8 cellular contexts compared by ENCODE assay signal in genomic region chrX:47482065-47482511, GRCh38. TPM values are rescaled to one million over a fixed set of nuclear protein-coding genes. Genes with fewer than 3 reads are reported as not detected.
DNase-seq lines count a peak whose midpoint lies in the region; ATAC-seq and TF ChIP-seq lines count a peak whose summit lies in the region.

No MANE protein-coding gene starts in this region.

- peak overlapping the region; percentile 55 for H3K9ac ChIP-seq in endocrine pancreas (ENCODE audit: control insufficient read depth, insufficient read depth, low read length)

- DNase-seq in activated naive CD4-positive, alpha-beta T cell treated with Interleukin-2 at 50 U/mL for 16 hours = peak; percentile 8
- DNase-seq in activated naive CD4-positive, alpha-beta T cell (lab: John Stamatoyannopoulos, UW) = no peak
- no peak for DNase-seq in MG63
- no peak for DNase-seq in psoas muscle
- no peak for DNase-seq in SK-N-DZ (ENCODE audit: low spot score)
- no peak for DNase-seq in HCEC 1CT

- ATAC-seq in psoas muscle = peak in 2 of 4 donors; percentile 1 to 3
- ATAC-seq in GM21717 (IDR thresholded peaks at IDR 0.05; ENCODE audit: unreplicated experiment) = no peak

- H3K36me3 ChIP-seq in MG63 = no peaks in the 10 kb centered on the region
- H3K36me3 ChIP-seq in endocrine pancreas (ENCODE audit: control insufficient read depth, insufficient read depth, low read length) = no peaks in the 10 kb centered on the region
- H3K36me3 ChIP-seq in psoas muscle (ENCODE audit: insufficient read depth in 1 of 2, low read depth in 1 of 2) = no peaks in the 10 kb centered on the region

- H3K4me3 ChIP-seq in MG63 = peak overlapping the region; percentile 75
- H3K4me3 ChIP-seq in endocrine pancreas (ENCODE audit: control insufficient read depth, insufficient read depth, low read length) = peak overlapping the region; percentile 83
- H3K4me3 ChIP-seq in psoas muscle = peak overlapping the region; percentile 80

- no peak for TF ChIP-seq CTCF in psoas muscle (IDR thresholded peaks at IDR 0.05)

- H3K27me3 ChIP-seq in MG63 = no peaks in the 10 kb centered on the region
- H3K27me3 ChIP-seq in endocrine pancreas (ENCODE audit: control insufficient read depth, insufficient read depth, low read length) = no peaks in the 10 kb centered on the region
- no peaks in the 10 kb centered on the region for H3K27me3 ChIP-seq in psoas muscle (ENCODE audit: insufficient read depth in 3 of 3, low read length in 2 of 3)

- 3 to 45% (median 11%) methylated on average over 8 of the region's 8 CpGs for WGBS in psoas muscle, 3 donors

- H3K9me3 ChIP-seq in MG63 = no peaks in the 10 kb centered on the region
- H3K9me3 ChIP-seq in endocrine pancreas (ENCODE audit: control insufficient read depth, low read length) = no peaks in the 10 kb centered on the region
- H3K9me3 ChIP-seq in psoas muscle = no peaks in the 10 kb centered on the region

- H3K4me1 ChIP-seq in endocrine pancreas (ENCODE audit: control insufficient read depth, insufficient read depth, low read length) = no peaks in the 10 kb centered on the region
- peaks cover 5% of the 10 kb centered on the region for H3K4me1 ChIP-seq in psoas muscle

- intact Hi-C loops in psoas muscle (cut with DNase I) = no loop called here

- H3K27ac ChIP-seq in psoas muscle = peak overlapping the region; percentile 97

RNA-seq across cellular contexts. Expression of gene ZNF41, which starts 0.9 kb away (rescaled TPM):
- 2.4 and 4.8 TPM in 2 replicates for total RNA-seq in MG63 (2014; rRNA removed; shearing (Covaris generic); ENCODE audit: low replicate concordance)
- total RNA-seq in psoas muscle = 10 to 100 TPM in 3 of 4 donors, 1 to 10 TPM in 1; 9.5 to 17.7 (median 13.4) TPM
- 10 to 100 TPM in 1 of 3 donors, 1 to 10 TPM in 2; 5.3 to 10.9 (median 8.5) TPM for polyA plus RNA-seq in psoas muscle
- polyA plus RNA-seq in SK-N-DZ (2014; cell fraction: cytosol; rRNA removed) = 4.5 and 4.9 TPM in 2 replicates
- polyA plus RNA-seq in SK-N-DZ (2014; cell fraction: nucleus; rRNA removed) = 7.2 and 7.8 TPM in 2 replicates
